ENCODE assay signal across 10 cellular contexts in genomic region chr22:32576553-32577255, GRCh38.
"Had no signal": no experiment of that assay in that cellular context is flagged by ENCODE, and none has a peak within 500 bp of the region (broad histone marks: within the 10 kb centered on the region; RNA-seq: fewer than 3 reads in every experiment).

No MANE protein-coding gene starts in this region.

- H3K4me3 ChIP-seq: ascending aorta, cardiac muscle cell, heart left ventricle, sigmoid colon had no signal

- H3K36me3 ChIP-seq: ascending aorta, cardiac muscle cell, heart left ventricle, sigmoid colon had no signal

- H3K27ac ChIP-seq: ascending aorta, cardiac muscle cell, heart left ventricle, sigmoid colon had no signal

- FAIRE-seq: islet of Langerhans had no signal

- DNase-seq: activated CD4-positive, alpha-beta T cell treated with anti-CD3 and anti-CD28 coated beads for 48 hours; activated CD8-positive, alpha-beta memory T cell treated with anti-CD3 and anti-CD28 coated beads, Interleukin-2, amount 50 U/mL, for 48 hours; activated CD8-positive, alpha-beta T cell treated with anti-CD3 and anti-CD28 coated beads, Interleukin-2, amount 10 ng/mL, durations not matched to agents 7 days and 5 days; foreskin melanocyte; heart left ventricle; sigmoid colon; stimulated activated CD4-positive, alpha-beta T cell treated with anti-CD3 and anti-CD28 coated beads, Interleukin-4, amount 100 ng/mL, for 1 hour had no signal

- H3K27me3 ChIP-seq: ascending aorta, cardiac muscle cell, heart left ventricle, sigmoid colon had no signal

- H3K4me1 ChIP-seq: ascending aorta, sigmoid colon had no signal
